8 cellular contexts compared by ENCODE assay signal in genomic region chr17:77142689-77143088, GRCh38. TPM values are rescaled to one million over a fixed set of nuclear protein-coding genes. Genes with fewer than 3 reads are reported as not detected.
DNase-seq lines count a peak whose midpoint lies in the region; ATAC-seq and TF ChIP-seq lines count a peak whose summit lies in the region.

No MANE protein-coding gene starts in this region.

- H3K27ac ChIP-seq in ACC112 (ENCODE audit: low read depth, low read length) (no peak overlapping the region), brain microvascular endothelial cell (no peak overlapping the region)

- H3K27me3 ChIP-seq in ACC112 (ENCODE audit: insufficient read depth, low read length) (no peaks in the 10 kb centered on the region), brain microvascular endothelial cell (replicated peaks) (no peaks in the 10 kb centered on the region)

- peaks cover 59% of the 10 kb centered on the region for H3K79me2 ChIP-seq in ACC112 (ENCODE audit: control insufficient read depth, insufficient read depth, low read length, unreplicated experiment)

- H3K36me3 ChIP-seq in ACC112 (ENCODE audit: insufficient read depth, low read length), result peaks cover 26% of the 10 kb centered on the region
- H3K36me3 ChIP-seq in brain microvascular endothelial cell (replicated peaks), result peaks cover 37% of the 10 kb centered on the region

- in situ Hi-C loops in brain microvascular endothelial cell (cut with HindIII; ENCODE audit: low pct_ligation_motif_present, low sequenced_read_pairs), result no loop called here

- peaks cover 46% of the 10 kb centered on the region for H3K36me3 Mint-ChIP-seq in HFFc6 (ENCODE audit: low read depth)
- no peaks in the 10 kb centered on the region for H3K36me3 Mint-ChIP-seq in natural killer cell

- no peak for ATAC-seq in natural killer cell
- ATAC-seq in HG02588 (IDR thresholded peaks at IDR 0.05; ENCODE audit: unreplicated experiment), result no peak
- ATAC-seq in HG02623 (IDR thresholded peaks at IDR 0.05; ENCODE audit: unreplicated experiment), result no peak

- H3K4me3 ChIP-seq in ACC112 (ENCODE audit: low read depth, low read length) (peak overlapping the region; percentile 95), brain microvascular endothelial cell (ENCODE audit: low read depth, low read length) (peak overlapping the region; percentile 87)

- DNase-seq in HFFc6 (no peak), brain microvascular endothelial cell (no peak), natural killer cell (no peak), NCI-H1436 treated with DMSO at 0.1 percent for 48 hours (lab: John Stamatoyannopoulos, UW) (no peak), superior temporal gyrus (ENCODE audit: extremely low spot score) (no peak)

- H3K4me1 Mint-ChIP-seq in HFFc6 (ENCODE audit: low read depth), result peaks cover 71% of the 10 kb centered on the region
- peaks cover 64 to 65% of the 10 kb centered on the region in 2 donors for H3K4me1 Mint-ChIP-seq in natural killer cell

- TF ChIP-seq CTCF in HFFc6 (IDR thresholded peaks at IDR 0.05) (no peak), brain microvascular endothelial cell (IDR thresholded peaks at IDR 0.05; ENCODE audit: low read depth, low read length, missing control alignments) (no peak), natural killer cell (IDR thresholded peaks at IDR 0.05) (no peak)

- peaks cover 12% of the 10 kb centered on the region for H3K9me3 Mint-ChIP-seq in HFFc6
- peaks cover 1 to 3% of the 10 kb centered on the region in 2 donors for H3K9me3 Mint-ChIP-seq in natural killer cell

- peaks cover 2% of the 10 kb centered on the region; the same call in 1 of the 2 replicates for H3K27me3 Mint-ChIP-seq in HFFc6 (ENCODE audit: insufficient read depth)
- H3K27me3 Mint-ChIP-seq in natural killer cell (ENCODE audit: low read depth in 2 of 2), result no peaks in the 10 kb centered on the region

- H3K4me3 Mint-ChIP-seq in HFFc6 (peak overlapping the region; percentile 91), natural killer cell (peak overlapping the region; percentile 58)

- no peak overlapping the region for H2AFZ ChIP-seq in ACC112 (ENCODE audit: low read length, unreplicated experiment)

- H3K4me1 ChIP-seq in ACC112 (ENCODE audit: control insufficient read depth, insufficient read depth, low read length, unreplicated experiment), result peaks cover 47% of the 10 kb centered on the region

- intact Hi-C loops in natural killer cell (cut with micrococcal nuclease), result no loop called here

- H3K27ac Mint-ChIP-seq in HFFc6 (peak overlapping the region; percentile 89), natural killer cell (peak overlapping the region; percentile 84 to 86)

RNA-seq across cellular contexts. Expression of gene SEC14L1, which starts 1.9 kb away (rescaled TPM):
- 10 to 100 TPM; 63.0 to 91.4 (median 75.0) TPM for total RNA-seq in HFFc6 (2021; fragmentation: NEBNext Ultra II Directional; extraction: Animal tissue kit (Norgen Biotek cat#: 25700))
- total RNA-seq in natural killer cell, result 100 to 1,000 TPM; 129 to 160 (median 129) TPM
